Comparison of ENCODE assay signal across 15 cellular contexts in genomic region chr16:28130099-28131088, GRCh38.
DNase-seq lines count a peak whose midpoint lies in the region; ATAC-seq, FAIRE-seq and TF ChIP-seq lines count a peak whose summit lies in the region.
"Had no signal": no experiment of that assay in that cellular context is flagged by ENCODE, and none has a peak within 500 bp of the region (broad histone marks: within the 10 kb centered on the region; RNA-seq: fewer than 3 reads in every experiment).

No MANE protein-coding gene starts in this region.

- peak; percentile 26 for FAIRE-seq in K562 (lab: Jason Lieb, UNC)

- H3K9me3 ChIP-seq in K562 (replicated peaks; ENCODE audit: control insufficient read depth, insufficient read depth, low read depth, low read length), result no peaks in the 10 kb centered on the region
- no peaks in the 10 kb centered on the region for H3K9me3 ChIP-seq in mucosa of descending colon
- no peaks in the 10 kb centered on the region for H3K9me3 ChIP-seq in suprapubic skin

- H3K4me3 ChIP-seq in K562 (no peak overlapping the region), mucosa of descending colon (no peak overlapping the region), suprapubic skin (no peak overlapping the region)

- no peaks in the 10 kb centered on the region for H3K4me1 Mint-ChIP-seq in activated CD8-positive, alpha-beta memory T cell treated with anti-CD3 and anti-CD28 coated beads, Interleukin-2, amount 10 ng/mL, durations not matched to agents 7 days and 5 days

- no peak overlapping the region for H2AFZ ChIP-seq in K562 (ENCODE audit: low read depth, low read length)

- peaks cover 18% of the 10 kb centered on the region for H4K20me1 ChIP-seq in K562 (replicated peaks; ENCODE audit: control insufficient read depth, insufficient read depth, low read length)

- no peak overlapping the region for H3K27ac ChIP-seq in K562 (ENCODE audit: extremely low read depth, low read depth, low read length)
- peak overlapping the region; percentile 39 for H3K27ac ChIP-seq in suprapubic skin
- H3K27ac ChIP-seq: epithelial cell of prostate had no signal

- CTCF ChIA-PET in activated CD8-positive, alpha-beta memory T cell treated with anti-CD3 and anti-CD28 coated beads, Interleukin-2, amount 10 ng/mL, durations not matched to agents 7 days and 5 days (lab: Charles Lee), result interaction anchor here (0.9 to 2.2 kb wide), 3 partner anchors 10 to 88 kb away, joined by 4 to 13 read pairs (median 4); no protein-coding TSS in a partner anchor
- CTCF ChIA-PET in K562 (lab: Yijun Ruan, JAX; ENCODE audit: low intra/inter-chr PET ratio), result no interaction called here

- H3K27me3 ChIP-seq in K562 (ENCODE audit: control insufficient read depth in 2 of 2, insufficient read depth in 2 of 2, low read length in 2 of 2) (no peaks in the 10 kb centered on the region), suprapubic skin (no peaks in the 10 kb centered on the region)

- H3K9ac ChIP-seq in K562 (ENCODE audit: insufficient read depth in 1 of 2, low read depth in 2 of 2, low read length in 2 of 2), result no peak overlapping the region

- TF ChIP-seq RAD21 in K562 (CRISPR knock-in tag; conservative IDR thresholded peaks at IDR 0.05 in 1 of 2, IDR thresholded peaks at IDR 0.05 in 1 of 2), result no peak

- 94% methylated on average over 11 of the region's 11 CpGs for WGBS in K562 (ENCODE audit: insufficient coverage, low coverage, missing lambda C conversion rate)
- 62% methylated on average over 11 of the region's 11 CpGs for WGBS in suprapubic skin

- DNase-seq in activated CD8-positive, alpha-beta memory T cell treated with anti-CD3 and anti-CD28 coated beads, Interleukin-2, amount 10 ng/mL, durations not matched to agents 7 days and 5 days, result no peak
- no peak for DNase-seq in activated CD8-positive, alpha-beta memory T cell treated with anti-CD3 and anti-CD28 coated beads, Interleukin-2, amount 50 U/mL, for 48 hours
- DNase-seq in K562 (ENCODE audit: extremely low read depth in 1 of 4, low spot score in 3 of 4) (no peak), mucosa of descending colon (no peak), suprapubic skin (ENCODE audit: low spot score in 2 of 2) (no peak), NOMO-1 (lab: John Stamatoyannopoulos, UW; ENCODE audit: unreplicated experiment in 2 of 2) (no peak), NCI-H128 (lab: John Stamatoyannopoulos, UW; ENCODE audit: unreplicated experiment) (no peak)
- DNase-seq: ACHN; activated effector memory CD4-positive, alpha-beta T cell treated with anti-CD3 and anti-CD28 coated beads, Interleukin-2, amount 50 U/mL, for 16 hours; mammary epithelial cell; NCI-H774; stimulated activated CD4-positive, alpha-beta T cell treated with anti-CD3 and anti-CD28 coated beads, Interleukin-2, amount 100 ng/mL, for 24 hours had no signal

- no TSS peak for BruUV-seq in K562 (replicated peaks; lab: Mats Ljungman, UMichigan)

- H3K36me3 ChIP-seq in K562 (ENCODE audit: control insufficient read depth, insufficient read depth, low read length), result peaks cover 99% of the 10 kb centered on the region
- H3K36me3 ChIP-seq in mucosa of descending colon (ENCODE audit: low read depth), result no peaks in the 10 kb centered on the region
- peaks cover 89% of the 10 kb centered on the region for H3K36me3 ChIP-seq in suprapubic skin

- no peaks in the 10 kb centered on the region for H3K9me1 ChIP-seq in K562 (ENCODE audit: control insufficient read depth, insufficient read depth, low read length)

- TF ChIP-seq EP300 in K562 (IDR thresholded peaks at IDR 0.05; ENCODE audit: low read length) (no peak), suprapubic skin (IDR thresholded peaks at IDR 0.05) (no peak)

- TF ChIP-seq POLR2A in K562 (conservative IDR thresholded peaks at IDR 0.05) (no peak), suprapubic skin (IDR thresholded peaks at IDR 0.05) (no peak)

- H3K9me3 Mint-ChIP-seq in activated CD8-positive, alpha-beta memory T cell treated with anti-CD3 and anti-CD28 coated beads, Interleukin-2, amount 10 ng/mL, durations not matched to agents 7 days and 5 days (ENCODE audit: low read depth), result no peaks in the 10 kb centered on the region
- H3K9me3 Mint-ChIP-seq: T-helper 1 cell treated with Interleukin-12 subunit alpha and Interleukin-12 subunit beta and Interleukin-4 antibody, amounts not matched to agents 30 μg/mL and 1 μg/mL, for 36 hours had no signal

- TF ChIP-seq CTCF in K562 (IDR thresholded peaks at IDR 0.05 in 2 of 3, conservative IDR thresholded peaks at IDR 0.05 in 1 of 3; ENCODE audit: insufficient read depth in 2 of 3, low read depth in 1 of 3, low read length in 3 of 3) (no peak), mucosa of descending colon (IDR thresholded peaks at IDR 0.05) (no peak), suprapubic skin (IDR thresholded peaks at IDR 0.05) (no peak)

- intact Hi-C loops in K562 (cut with micrococcal nuclease), result no loop called here
- intact Hi-C loops in mucosa of descending colon (cut with DNase I, micrococcal nuclease), result no loop called here

- ATAC-seq in activated CD8-positive, alpha-beta memory T cell treated with anti-CD3 and anti-CD28 coated beads, Interleukin-2, amount 10 ng/mL, durations not matched to agents 7 days and 5 days, result no peak
- no peak for ATAC-seq in K562
- ATAC-seq in mucosa of descending colon, result peak; percentile 10
- ATAC-seq in HG02840 (IDR thresholded peaks at IDR 0.05; ENCODE audit: low FRiP score, unreplicated experiment), result no peak

- H3K36me3 Mint-ChIP-seq in activated CD8-positive, alpha-beta memory T cell treated with anti-CD3 and anti-CD28 coated beads, Interleukin-2, amount 10 ng/mL, durations not matched to agents 7 days and 5 days, result peaks cover 58% of the 10 kb centered on the region

- in situ Hi-C loops in K562 (cut with MboI), result no loop called here

- no peaks in the 10 kb centered on the region for H3K27me3 Mint-ChIP-seq in activated CD8-positive, alpha-beta memory T cell treated with anti-CD3 and anti-CD28 coated beads, Interleukin-2, amount 10 ng/mL, durations not matched to agents 7 days and 5 days

- no peak overlapping the region for H3K4me2 ChIP-seq in K562 (ENCODE audit: insufficient read depth, low read length)

- no peak overlapping the region for H3K4me3 Mint-ChIP-seq in activated CD8-positive, alpha-beta memory T cell treated with anti-CD3 and anti-CD28 coated beads, Interleukin-2, amount 10 ng/mL, durations not matched to agents 7 days and 5 days
- H3K4me3 Mint-ChIP-seq: T-helper 1 cell treated with Interleukin-12 subunit alpha and Interleukin-12 subunit beta and Interleukin-4 antibody, amounts not matched to agents 30 μg/mL and 1 μg/mL, for 36 hours had no signal

- POLR2A ChIA-PET in K562 (lab: Yijun Ruan, JAX), result no interaction called here

- H3K4me1 ChIP-seq in K562 (replicated peaks in 1 of 2; ENCODE audit: control insufficient read depth in 2 of 2, insufficient read depth in 2 of 2, low read length in 2 of 2) (peaks cover 2 to 4% of the 10 kb centered on the region in 2 experiments; a peak in 2 of 5 replicates), mucosa of descending colon (ENCODE audit: low read depth) (no peaks in the 10 kb centered on the region), suprapubic skin (no peaks in the 10 kb centered on the region)

- no peaks in the 10 kb centered on the region for H3K79me2 ChIP-seq in K562 (ENCODE audit: control insufficient read depth, insufficient read depth, low read length)

- peak overlapping the region; percentile 5 for H3K27ac Mint-ChIP-seq in activated CD8-positive, alpha-beta memory T cell treated with anti-CD3 and anti-CD28 coated beads, Interleukin-2, amount 10 ng/mL, durations not matched to agents 7 days and 5 days
- H3K27ac Mint-ChIP-seq: T-helper 1 cell treated with Interleukin-12 subunit alpha and Interleukin-12 subunit beta and Interleukin-4 antibody, amounts not matched to agents 30 μg/mL and 1 μg/mL, for 36 hours had no signal

TF ChIP-seq in K562, 482 proteins besides CTCF, POLR2A, EP300 and RAD21:
- no peak for TF ChIP-seq ZNF449 (CRISPR knock-in tag; IDR thresholded peaks at IDR 0.05)
- TF ChIP-seq ZBTB33 (CRISPR knock-in tag; IDR thresholded peaks at IDR 0.05), result 0 out of 2 replicates have a peak, but pooled peaks have one; percentile 32
